In the genomic region with DNA sequence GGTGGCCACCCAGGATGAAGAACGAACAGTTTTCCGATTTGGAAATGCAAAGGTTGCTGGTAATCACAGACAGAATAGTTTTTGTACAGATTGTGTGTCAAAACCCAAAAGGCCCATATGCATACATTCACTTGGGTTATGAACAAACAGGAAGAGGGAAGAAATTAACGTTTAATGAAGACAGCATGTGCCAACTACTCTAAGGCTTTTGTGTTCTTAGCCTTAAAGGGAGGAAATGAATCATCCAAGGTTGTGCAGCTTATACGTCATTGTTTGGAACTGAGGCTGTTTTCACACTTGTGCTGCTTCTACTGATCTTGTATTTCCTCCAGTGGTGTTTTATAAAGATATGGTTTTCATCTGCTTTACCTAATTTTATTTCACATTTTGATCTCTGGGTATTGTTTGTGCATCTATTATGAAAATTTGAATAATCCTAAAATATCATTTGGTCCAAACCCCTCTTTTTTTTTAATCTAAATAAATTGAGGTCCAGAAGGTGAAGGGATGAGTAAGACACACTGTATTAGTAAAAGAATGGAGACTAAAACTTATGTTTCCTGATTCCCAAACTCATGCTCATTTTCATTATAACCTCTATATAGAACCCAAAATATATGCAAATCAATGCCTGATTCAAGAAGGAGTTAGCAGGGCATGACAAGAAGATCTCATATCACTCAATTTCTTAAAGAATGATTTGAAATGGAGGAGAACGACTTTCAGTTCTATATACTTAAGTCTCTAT, we compare ENCODE assay signal across 8 cellular contexts.
DNase-seq lines count a peak whose midpoint lies in the region; ATAC-seq and TF ChIP-seq lines count a peak whose summit lies in the region.
"Had no signal": no experiment of that assay in that cellular context is flagged by ENCODE, and none has a peak within 500 bp of the region (broad histone marks: within the 10 kb centered on the region; RNA-seq: fewer than 3 reads in every experiment).

No MANE protein-coding gene starts in this region.

- H3K9me3 ChIP-seq in skeletal muscle satellite cell (replicated peaks; ENCODE audit: low read length), result no peaks in the 10 kb centered on the region
- H3K9me3 ChIP-seq in spleen, result no peaks in the 10 kb centered on the region
- no peaks in the 10 kb centered on the region for H3K9me3 ChIP-seq in effector memory CD4-positive, alpha-beta T cell (ENCODE audit: control insufficient read depth, low read length)

- no peak for TF ChIP-seq POLR2A in spleen (IDR thresholded peaks at IDR 0.05)

- peak; percentile 87 for DNase-seq in MV-4-11 (lab: John Stamatoyannopoulos, UW)
- DNase-seq in epithelial cell of esophagus (ENCODE audit: low read depth), result peak; percentile 89
- DNase-seq in spleen, result no peak
- no peak for DNase-seq in NCI-H748 (lab: John Stamatoyannopoulos, UW; ENCODE audit: unreplicated experiment)
- no peak for DNase-seq in effector memory CD4-positive, alpha-beta T cell
- DNase-seq: activated naive CD8-positive, alpha-beta T cell treated with anti-CD3 and anti-CD28 coated beads, Interleukin-2, amount 10 ng/mL, durations not matched to agents 7 days and 5 days had no signal

- no peaks in the 10 kb centered on the region for H3K36me3 ChIP-seq in skeletal muscle satellite cell (ENCODE audit: insufficient read depth, low read length)
- no peaks in the 10 kb centered on the region for H3K36me3 ChIP-seq in spleen
- no peaks in the 10 kb centered on the region for H3K36me3 ChIP-seq in effector memory CD4-positive, alpha-beta T cell (ENCODE audit: control insufficient read depth, insufficient read depth, low read length)

- TF ChIP-seq CTCF in epithelial cell of esophagus (IDR thresholded peaks at IDR 0.05; ENCODE audit: insufficient read depth, low read depth, low read length, missing control alignments) (no peak), spleen (IDR thresholded peaks at IDR 0.05 in 8 of 11, conservative IDR thresholded peaks at IDR 0.05 in 3 of 11) (no peak)

- peak overlapping the region in 3 of 8 donors; percentile 5 to 37 (median 14) for H3K27ac ChIP-seq in spleen
- H3K27ac ChIP-seq in effector memory CD4-positive, alpha-beta T cell (ENCODE audit: insufficient read depth, low read length, poor library complexity, severe bottlenecking), result no peak overlapping the region

- WGBS in spleen, 5 donors, result 54 to 63% (median 57%) methylated on average over 5 of the region's 5 CpGs

- intact Hi-C loops in spleen (cut with DNase I; ENCODE audit: low total_unique reads), result no loop called here

- peak overlapping the region; percentile 3 for H3K9ac ChIP-seq in skeletal muscle satellite cell (ENCODE audit: low read depth, low read length)

- no peak overlapping the region for H3K4me3 ChIP-seq in epithelial cell of esophagus (ENCODE audit: low read length)
- H3K4me3 ChIP-seq in skeletal muscle satellite cell (ENCODE audit: low read length), result no peak overlapping the region
- no peak overlapping the region for H3K4me3 ChIP-seq in spleen
- no peak overlapping the region for H3K4me3 ChIP-seq in effector memory CD4-positive, alpha-beta T cell (ENCODE audit: insufficient read depth, low read depth, low read length, poor library complexity, severe bottlenecking)

- H3K27me3 ChIP-seq in skeletal muscle satellite cell (ENCODE audit: control insufficient read depth, insufficient read depth, low read length) (no peaks in the 10 kb centered on the region), spleen (replicated peaks in 1 of 7) (no peaks in the 10 kb centered on the region)
- no peaks in the 10 kb centered on the region for H3K27me3 ChIP-seq in effector memory CD4-positive, alpha-beta T cell (replicated peaks; ENCODE audit: control insufficient read depth, insufficient read depth, low read length, poor library complexity, severe bottlenecking)

- H3K4me1 ChIP-seq in skeletal muscle satellite cell (ENCODE audit: control insufficient read depth, insufficient read depth, low read length) (peaks cover 16% of the 10 kb centered on the region), spleen (no peaks in the 10 kb centered on the region)
- H3K4me1 ChIP-seq in effector memory CD4-positive, alpha-beta T cell (ENCODE audit: control insufficient read depth, insufficient read depth, low read length, poor library complexity, severe bottlenecking), result no peaks in the 10 kb centered on the region

- peak overlapping the region; percentile 42 for H3K4me2 ChIP-seq in skeletal muscle satellite cell (ENCODE audit: low read length)

- ATAC-seq in GM19351 (IDR thresholded peaks at IDR 0.05; ENCODE audit: unreplicated experiment), result peak; percentile 72

Comparison
In these comparisons a context has a peak if more than half of its experiments do, and no peak if none do; other contexts are left out.
1. DNase-seq: peak in MV-4-11 (single experiment) and epithelial cell of esophagus (single experiment); none in spleen (single experiment), NCI-H748 (single experiment) and effector memory CD4-positive, alpha-beta T cell (0 of 3).